Comparison of ENCODE assay signal across 11 cellular contexts in the genomic region with DNA sequence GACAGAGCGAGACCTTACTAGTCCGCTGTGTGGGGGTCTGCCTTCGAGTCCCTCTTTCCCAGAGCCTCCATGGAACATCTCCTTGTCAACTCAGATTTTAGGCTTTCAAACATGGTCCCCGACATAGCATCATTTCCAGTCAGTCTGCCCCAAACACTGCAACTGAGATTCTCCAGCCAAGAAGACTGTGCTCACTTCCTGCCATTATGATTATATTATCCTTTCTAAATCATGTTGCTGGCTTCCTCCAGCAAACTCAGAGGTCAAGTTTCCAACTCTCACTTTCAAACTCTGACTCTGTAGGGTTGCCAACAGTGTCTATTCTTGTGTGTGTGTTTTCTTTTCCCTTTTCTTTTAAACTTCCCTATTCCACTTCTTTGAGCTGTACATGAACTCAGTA.
A peak's percentile ranks its signal among the peaks of the same experiment; 100 is the strongest.
DNase-seq lines count a peak whose midpoint lies in the region; TF ChIP-seq lines count a peak whose summit lies in the region.
"Had no signal": no experiment of that assay in that cellular context is flagged by ENCODE, and none has a peak within 500 bp of the region (broad histone marks: within the 10 kb centered on the region; RNA-seq: fewer than 3 reads in every experiment).

No MANE protein-coding gene starts in this region.

- H3K27ac ChIP-seq in muscle layer of duodenum (ENCODE audit: low read length) (peak overlapping the region; percentile 29), tibial nerve (peak overlapping the region in 3 of 4 donors; percentile 5 to 73 (median 73))
- H3K27ac ChIP-seq: ovary had no signal

- H3K9me3 ChIP-seq in muscle layer of duodenum (ENCODE audit: control insufficient read depth in 1 of 2, low read length in 2 of 2) (no peaks in the 10 kb centered on the region), tibial nerve (no peaks in the 10 kb centered on the region)
- H3K9me3 ChIP-seq: ovary had no signal

- TF ChIP-seq POLR2A in tibial nerve (IDR thresholded peaks at IDR 0.05) (no peak), erythroblast (IDR thresholded peaks at IDR 0.05; ENCODE audit: low read length) (no peak)

- H3K27me3 ChIP-seq in muscle layer of duodenum (ENCODE audit: low read depth, low read length) (no peaks in the 10 kb centered on the region), tibial nerve (no peaks in the 10 kb centered on the region)
- H3K27me3 ChIP-seq: ovary had no signal

- POLR2A ChIA-PET in GM10248 (lab: Yijun Ruan, JAX), result no interaction called here

- H3K4me1 ChIP-seq in muscle layer of duodenum (ENCODE audit: control insufficient read depth in 1 of 2, insufficient read depth in 2 of 2, low read length in 2 of 2), result peaks cover 31 to 56% of the 10 kb centered on the region in 2 donors
- peaks cover 0 to 64% (median 29%) of the 10 kb centered on the region in 4 donors for H3K4me1 ChIP-seq in tibial nerve

- H3K36me3 ChIP-seq in muscle layer of duodenum (ENCODE audit: control insufficient read depth in 1 of 2, insufficient read depth in 2 of 2, low read length in 2 of 2) (peaks cover under 1 to 17% of the 10 kb centered on the region in 2 donors), tibial nerve (peaks cover 0 to 32% (median 0%) of the 10 kb centered on the region in 3 donors)
- H3K36me3 ChIP-seq: ovary had no signal

- TF ChIP-seq EP300 in tibial nerve (IDR thresholded peaks at IDR 0.05), result peak in 1 of 2 donors; percentile 75

- intact Hi-C loops in activated naive CD4-positive, alpha-beta T cell treated with anti-CD3 and anti-CD28 coated beads for 36 hours (cut with micrococcal nuclease), result no loop called here

- no peak for TF ChIP-seq CTCF in endothelial cell (IDR thresholded peaks at IDR 0.05; ENCODE audit: unreplicated experiment)
- no peak for TF ChIP-seq CTCF in tibial nerve (IDR thresholded peaks at IDR 0.05)
- no peak for TF ChIP-seq CTCF in GM10248 (IDR thresholded peaks at IDR 0.05; ENCODE audit: control extremely low read depth, extremely low read depth, low read depth, missing control alignments)

- peak overlapping the region; percentile 40 for H3K27ac Mint-ChIP-seq in activated naive CD4-positive, alpha-beta T cell treated with anti-CD3 and anti-CD28 coated beads for 36 hours
- H3K27ac Mint-ChIP-seq in activated naive CD4-positive, alpha-beta T cell treated with anti-CD3 and anti-CD28 coated beads, Interleukin-2, amount 10 ng/mL, durations not matched to agents 7 days and 5 days, result no peak overlapping the region
- peak overlapping the region; percentile 73 for H3K27ac Mint-ChIP-seq in endothelial cell (ENCODE audit: unreplicated experiment)

- H3K4me3 Mint-ChIP-seq in activated naive CD4-positive, alpha-beta T cell treated with anti-CD3 and anti-CD28 coated beads for 36 hours, result no peak overlapping the region
- H3K4me3 Mint-ChIP-seq in activated naive CD4-positive, alpha-beta T cell treated with anti-CD3 and anti-CD28 coated beads, Interleukin-2, amount 10 ng/mL, durations not matched to agents 7 days and 5 days, result no peak overlapping the region
- H3K4me3 Mint-ChIP-seq in endothelial cell (ENCODE audit: unreplicated experiment), result peak overlapping the region; percentile 31

- no peak for DNase-seq in activated naive CD4-positive, alpha-beta T cell treated with anti-CD3 and anti-CD28 coated beads for 36 hours
- DNase-seq in activated naive CD4-positive, alpha-beta T cell treated with anti-CD3 and anti-CD28 coated beads, Interleukin-2, amount 10 ng/mL, durations not matched to agents 7 days and 5 days, result no peak
- DNase-seq in endothelial cell (ENCODE audit: low spot score) (no peak), tibial nerve (ENCODE audit: low spot score in 2 of 2) (no peak), erythroblast (lab: John Stamatoyannopoulos, UW) (no peak), GM10248 (ENCODE audit: extremely low spot score) (no peak)
- no peak for DNase-seq in activated effector memory CD4-positive, alpha-beta T cell treated with anti-CD3 and anti-CD28 coated beads, Interleukin-2, amount 50 U/mL, for 16 hours
- DNase-seq: NCI-H345; ovary; stimulated activated CD4-positive, alpha-beta T cell treated with anti-CD3 and anti-CD28 coated beads, Interleukin-4, amount 100 ng/mL, for 1 hour had no signal

- peaks cover 39% of the 10 kb centered on the region for H3K36me3 Mint-ChIP-seq in activated naive CD4-positive, alpha-beta T cell treated with anti-CD3 and anti-CD28 coated beads for 36 hours (ENCODE audit: low read depth)
- peaks cover 64% of the 10 kb centered on the region for H3K36me3 Mint-ChIP-seq in activated naive CD4-positive, alpha-beta T cell treated with anti-CD3 and anti-CD28 coated beads, Interleukin-2, amount 10 ng/mL, durations not matched to agents 7 days and 5 days
- H3K36me3 Mint-ChIP-seq in endothelial cell (ENCODE audit: low read depth, unreplicated experiment), result peaks cover 61% of the 10 kb centered on the region

- 80 to 85% methylated on average over 4 of the region's 4 CpGs for WGBS in tibial nerve, 2 donors

- no peaks in the 10 kb centered on the region for H3K27me3 Mint-ChIP-seq in activated naive CD4-positive, alpha-beta T cell treated with anti-CD3 and anti-CD28 coated beads for 36 hours (ENCODE audit: low read depth)
- H3K27me3 Mint-ChIP-seq in activated naive CD4-positive, alpha-beta T cell treated with anti-CD3 and anti-CD28 coated beads, Interleukin-2, amount 10 ng/mL, durations not matched to agents 7 days and 5 days, result no peaks in the 10 kb centered on the region
- H3K27me3 Mint-ChIP-seq in endothelial cell (ENCODE audit: unreplicated experiment), result peaks cover 31% of the 10 kb centered on the region

- CTCF ChIA-PET in activated naive CD4-positive, alpha-beta T cell treated with anti-CD3 and anti-CD28 coated beads for 36 hours (lab: Charles Lee), result interaction anchor here (1.0 to 1.5 kb wide), 2 partner anchors 408 to 497 kb away, joined by 3 to 4 read pairs; a partner anchor contains a TSS
- CTCF ChIA-PET in activated naive CD4-positive, alpha-beta T cell treated with anti-CD3 and anti-CD28 coated beads, Interleukin-2, amount 10 ng/mL, durations not matched to agents 7 days and 5 days (lab: Charles Lee), result interaction anchor here (1.5 kb wide), 1 partner anchor 408 kb away, joined by 4 read pairs; a partner anchor contains a TSS
- CTCF ChIA-PET in GM10248 (lab: Yijun Ruan, JAX), result interaction anchor here (1.0 to 1.8 kb wide), 2 partner anchors 9 to 10 kb away, joined by 4 to 10 read pairs; no protein-coding TSS in a partner anchor

- no peaks in the 10 kb centered on the region for H3K9me3 Mint-ChIP-seq in activated naive CD4-positive, alpha-beta T cell treated with anti-CD3 and anti-CD28 coated beads for 36 hours
- no peaks in the 10 kb centered on the region for H3K9me3 Mint-ChIP-seq in activated naive CD4-positive, alpha-beta T cell treated with anti-CD3 and anti-CD28 coated beads, Interleukin-2, amount 10 ng/mL, durations not matched to agents 7 days and 5 days
- H3K9me3 Mint-ChIP-seq in endothelial cell (ENCODE audit: unreplicated experiment), result no peaks in the 10 kb centered on the region

- H3K4me3 ChIP-seq in muscle layer of duodenum (ENCODE audit: low read depth in 1 of 2, low read length in 2 of 2) (no peak overlapping the region), tibial nerve (no peak overlapping the region)
- H3K4me3 ChIP-seq: ovary had no signal

- no peaks in the 10 kb centered on the region for H3K4me1 Mint-ChIP-seq in activated naive CD4-positive, alpha-beta T cell treated with anti-CD3 and anti-CD28 coated beads for 36 hours (ENCODE audit: low read depth)
- H3K4me1 Mint-ChIP-seq in activated naive CD4-positive, alpha-beta T cell treated with anti-CD3 and anti-CD28 coated beads, Interleukin-2, amount 10 ng/mL, durations not matched to agents 7 days and 5 days, result no peaks in the 10 kb centered on the region
- H3K4me1 Mint-ChIP-seq in endothelial cell (ENCODE audit: unreplicated experiment), result peaks cover 57% of the 10 kb centered on the region
